Comparison of ENCODE assay signal across 20 cellular contexts in genomic region chr12:24297516-24297915, GRCh38.
"Had no signal": no experiment of that assay in that cellular context is flagged by ENCODE, and none has a peak within 500 bp of the region (broad histone marks: within the 10 kb centered on the region; RNA-seq: fewer than 3 reads in every experiment).

No MANE protein-coding gene starts in this region.

- H3K36me3 ChIP-seq: esophagus squamous epithelium, upper lobe of right lung, WERI-Rb-1 had no signal

- H3K27ac ChIP-seq: esophagus squamous epithelium, parathyroid adenoma, upper lobe of right lung, WERI-Rb-1 had no signal

- H3K4me3 ChIP-seq: esophagus squamous epithelium, mucosa of descending colon, upper lobe of right lung had no signal

- H3K9me3 ChIP-seq: esophagus squamous epithelium, mucosa of descending colon, upper lobe of right lung had no signal

- ATAC-seq: activated CD8-positive, alpha-beta T cell treated with anti-CD3 and anti-CD28 coated beads, Interleukin-2, amount 10 ng/mL, durations not matched to agents 7 days and 5 days; effector memory CD8-positive, alpha-beta T cell; left colon; mucosa of descending colon; right cardiac atrium; SK-N-SH treated with all-trans-retinoic acid at 6 μM for 48 hours; upper lobe of right lung had no signal

- H3K27me3 ChIP-seq: esophagus squamous epithelium, upper lobe of right lung had no signal

- H2AFZ ChIP-seq: parathyroid adenoma had no signal

- H3K9ac ChIP-seq: parathyroid adenoma had no signal

- DNase-seq: activated CD4-positive, alpha-beta T cell treated with anti-CD3 and anti-CD28 coated beads, Interleukin-2, amount 10 ng/mL, durations not matched to agents 7 days and 5 days; activated CD4-positive, CD25-positive, alpha-beta regulatory T cell treated with anti-CD3 and anti-CD28 coated beads, Interleukin-2, amount 50 U/mL, for 72 hours; activated CD8-positive, alpha-beta T cell treated with anti-CD3 and anti-CD28 coated beads, Interleukin-2, amount 10 ng/mL, durations not matched to agents 7 days and 5 days; activated naive CD8-positive, alpha-beta T cell treated with anti-CD3 and anti-CD28 coated beads for 36 hours; caudate nucleus; dermis blood vessel endothelial cell; effector memory CD8-positive, alpha-beta T cell; esophagus squamous epithelium; foreskin fibroblast; hypothalamus; left colon; mucosa of descending colon; nephron progenitor cell; right cardiac atrium; stimulated activated CD4-positive, alpha-beta T cell treated with anti-CD3 and anti-CD28 coated beads, Interleukin-4, amount 100 ng/mL, for 24 hours; stimulated activated naive CD4-positive, alpha-beta T cell treated with Interleukin-2 at 50 U/mL for 16 hours; upper lobe of right lung; WERI-Rb-1 had no signal

- H3K4me1 ChIP-seq: esophagus squamous epithelium, parathyroid adenoma, upper lobe of right lung had no signal
